In genomic region chr16:28087140-28087660, GRCh38 we compare ENCODE assay signal across 17 cellular contexts. TPM values are rescaled to one million over a fixed set of nuclear protein-coding genes. Genes with fewer than 3 reads are reported as not detected.
DNase-seq lines count a peak whose midpoint lies in the region; ATAC-seq and TF ChIP-seq lines count a peak whose summit lies in the region.
"Had no signal": no experiment of that assay in that cellular context is flagged by ENCODE, and none has a peak within 500 bp of the region (broad histone marks: within the 10 kb centered on the region; RNA-seq: fewer than 3 reads in every experiment).

No MANE protein-coding gene starts in this region.

- TF ChIP-seq POLR2A in gastroesophageal sphincter (IDR thresholded peaks at IDR 0.05), result no peak

- H3K4me1 Mint-ChIP-seq in activated naive CD8-positive, alpha-beta T cell treated with anti-CD3 and anti-CD28 coated beads, Interleukin-2, amount 10 ng/mL, durations not matched to agents 7 days and 5 days, result peaks cover 2% of the 10 kb centered on the region
- peaks cover 3% of the 10 kb centered on the region for H3K4me1 Mint-ChIP-seq in activated naive CD8-positive, alpha-beta T cell treated with anti-CD3 and anti-CD28 coated beads, Interleukin-2, amount 50 U/mL, for 24 hours
- peaks cover 4% of the 10 kb centered on the region for H3K4me1 Mint-ChIP-seq in CD4-positive, alpha-beta T cell (ENCODE audit: low read depth)

- no peak overlapping the region for H2AFZ ChIP-seq in osteoblast (ENCODE audit: low read length)
- H2AFZ ChIP-seq: GM23248 had no signal

- no peaks in the 10 kb centered on the region for H3K9me3 Mint-ChIP-seq in activated naive CD8-positive, alpha-beta T cell treated with anti-CD3 and anti-CD28 coated beads, Interleukin-2, amount 10 ng/mL, durations not matched to agents 7 days and 5 days
- no peaks in the 10 kb centered on the region for H3K9me3 Mint-ChIP-seq in activated naive CD8-positive, alpha-beta T cell treated with anti-CD3 and anti-CD28 coated beads, Interleukin-2, amount 50 U/mL, for 24 hours
- H3K9me3 Mint-ChIP-seq in CD4-positive, alpha-beta T cell, result no peaks in the 10 kb centered on the region
- H3K9me3 Mint-ChIP-seq: CD4-positive, CD25-positive, alpha-beta regulatory T cell had no signal

- H3K4me2 ChIP-seq in osteoblast (ENCODE audit: insufficient read depth, low read length), result no peak overlapping the region
- H3K4me2 ChIP-seq: BLaER1 treated with 17β-estradiol and CSF1 and Interleukin-3, amounts not matched to agents 10 nM and 100 nM had no signal

- H3K27ac Mint-ChIP-seq in activated naive CD8-positive, alpha-beta T cell treated with anti-CD3 and anti-CD28 coated beads, Interleukin-2, amount 10 ng/mL, durations not matched to agents 7 days and 5 days, result no peak overlapping the region
- no peak overlapping the region for H3K27ac Mint-ChIP-seq in activated naive CD8-positive, alpha-beta T cell treated with anti-CD3 and anti-CD28 coated beads, Interleukin-2, amount 50 U/mL, for 24 hours
- no peak overlapping the region for H3K27ac Mint-ChIP-seq in CD4-positive, alpha-beta T cell
- H3K27ac Mint-ChIP-seq: CD4-positive, CD25-positive, alpha-beta regulatory T cell had no signal

- no peaks in the 10 kb centered on the region for H3K9me3 ChIP-seq in HEK293 (ENCODE audit: control insufficient read depth, insufficient read depth, low read depth, low read length)
- H3K9me3 ChIP-seq in osteoblast (ENCODE audit: low read depth, low read length), result no peaks in the 10 kb centered on the region
- H3K9me3 ChIP-seq in CD4-positive, alpha-beta T cell (ENCODE audit: control insufficient read depth, low read length), result no peaks in the 10 kb centered on the region
- H3K9me3 ChIP-seq in gastroesophageal sphincter, result no peaks in the 10 kb centered on the region
- H3K9me3 ChIP-seq: BLaER1 treated with 17β-estradiol and CSF1 and Interleukin-3, amounts not matched to agents 10 nM and 100 nM had no signal

- intact Hi-C loops in CD4-positive, alpha-beta T cell (cut with DNase I, micrococcal nuclease), result no loop called here

- TF ChIP-seq CTCF in HEK293 (tag by site-specific recombination; IDR thresholded peaks at IDR 0.05) (no peak), osteoblast (IDR thresholded peaks at IDR 0.05; ENCODE audit: extremely low read depth, low read depth, low read length) (no peak), gastroesophageal sphincter (IDR thresholded peaks at IDR 0.05) (no peak)
- TF ChIP-seq CTCF in CD4-positive, alpha-beta T cell (IDR thresholded peaks at IDR 0.05), result no peak

- H3K27me3 ChIP-seq in osteoblast (ENCODE audit: insufficient read depth, low read length), result no peaks in the 10 kb centered on the region
- no peaks in the 10 kb centered on the region for H3K27me3 ChIP-seq in CD4-positive, alpha-beta T cell (ENCODE audit: control insufficient read depth, insufficient read depth, low read length)
- H3K27me3 ChIP-seq in gastroesophageal sphincter, result no peaks in the 10 kb centered on the region
- H3K27me3 ChIP-seq: BLaER1 treated with 17β-estradiol and CSF1 and Interleukin-3, amounts not matched to agents 10 nM and 100 nM had no signal

- WGBS in gastroesophageal sphincter (ENCODE audit: low coverage in 1 of 2), 2 donors, result 0% methylated on average over 1 of the region's 8 CpGs; no CpG with 5 or more reads in 1 of the 2 donors

- peak; percentile 22 for ATAC-seq in activated naive CD8-positive, alpha-beta T cell treated with anti-CD3 and anti-CD28 coated beads, Interleukin-2, amount 10 ng/mL, durations not matched to agents 7 days and 5 days (ENCODE audit: low read depth)
- ATAC-seq in activated naive CD8-positive, alpha-beta T cell treated with anti-CD3 and anti-CD28 coated beads, Interleukin-2, amount 50 U/mL, for 24 hours, result no peak
- ATAC-seq in left lobe of liver (peak; percentile 63), gastroesophageal sphincter (no peak)
- no peak for ATAC-seq in CD4-positive, alpha-beta T cell (ENCODE audit: poor library complexity)

- peaks cover 19% of the 10 kb centered on the region for H4K20me1 ChIP-seq in osteoblast (ENCODE audit: insufficient read depth, low read length)

- no peak for TF ChIP-seq EP300 in gastroesophageal sphincter (IDR thresholded peaks at IDR 0.05)

- H3K4me1 ChIP-seq in HEK293 (ENCODE audit: control insufficient read depth, insufficient read depth, low read length), result no peaks in the 10 kb centered on the region
- peaks cover 6% of the 10 kb centered on the region for H3K4me1 ChIP-seq in osteoblast (ENCODE audit: insufficient read depth, low read length)
- no peaks in the 10 kb centered on the region for H3K4me1 ChIP-seq in gastroesophageal sphincter

- CTCF ChIA-PET in HEK293 (lab: Yijun Ruan, JAX), result interaction anchor here (1.5 kb wide), 1 partner anchor 16 kb away, joined by 5 read pairs; no protein-coding TSS in a partner anchor
- CTCF ChIA-PET in CD4-positive, alpha-beta T cell (lab: Charles Lee), result no interaction called here

- H3K27ac ChIP-seq in HEK293 (ENCODE audit: extremely low read depth, low read depth, low read length) (no peak overlapping the region), osteoblast (ENCODE audit: low read depth, low read length) (no peak overlapping the region), gastroesophageal sphincter (no peak overlapping the region)
- H3K27ac ChIP-seq in CD4-positive, alpha-beta T cell (ENCODE audit: low read depth, low read length), result no peak overlapping the region
- H3K27ac ChIP-seq: BLaER1 treated with 17β-estradiol and CSF1 and Interleukin-3, amounts not matched to agents 10 nM and 100 nM; GM23248 had no signal

- no peaks in the 10 kb centered on the region for H3K27me3 Mint-ChIP-seq in activated naive CD8-positive, alpha-beta T cell treated with anti-CD3 and anti-CD28 coated beads, Interleukin-2, amount 10 ng/mL, durations not matched to agents 7 days and 5 days
- no peaks in the 10 kb centered on the region for H3K27me3 Mint-ChIP-seq in activated naive CD8-positive, alpha-beta T cell treated with anti-CD3 and anti-CD28 coated beads, Interleukin-2, amount 50 U/mL, for 24 hours
- H3K27me3 Mint-ChIP-seq in CD4-positive, alpha-beta T cell, result no peaks in the 10 kb centered on the region
- H3K27me3 Mint-ChIP-seq: CD4-positive, CD25-positive, alpha-beta regulatory T cell had no signal

- H3K36me3 ChIP-seq in HEK293 (ENCODE audit: control insufficient read depth in 2 of 2, insufficient read depth in 1 of 2, low read length in 2 of 2) (no peaks in the 10 kb centered on the region; a peak in 1 of 3 replicates), osteoblast (ENCODE audit: insufficient read depth, low read length) (no peaks in the 10 kb centered on the region), gastroesophageal sphincter (no peaks in the 10 kb centered on the region)

- peaks cover 4% of the 10 kb centered on the region for H3K36me3 Mint-ChIP-seq in activated naive CD8-positive, alpha-beta T cell treated with anti-CD3 and anti-CD28 coated beads, Interleukin-2, amount 10 ng/mL, durations not matched to agents 7 days and 5 days
- no peaks in the 10 kb centered on the region for H3K36me3 Mint-ChIP-seq in activated naive CD8-positive, alpha-beta T cell treated with anti-CD3 and anti-CD28 coated beads, Interleukin-2, amount 50 U/mL, for 24 hours (ENCODE audit: low read depth)
- H3K36me3 Mint-ChIP-seq in CD4-positive, alpha-beta T cell (ENCODE audit: low read depth), result no peaks in the 10 kb centered on the region
- H3K36me3 Mint-ChIP-seq: CD4-positive, CD25-positive, alpha-beta regulatory T cell had no signal

- no peak for DNase-seq in activated naive CD8-positive, alpha-beta T cell treated with anti-CD3 and anti-CD28 coated beads, Interleukin-2, amount 10 ng/mL, durations not matched to agents 7 days and 5 days
- DNase-seq in activated naive CD8-positive, alpha-beta T cell treated with anti-CD3 and anti-CD28 coated beads, Interleukin-2, amount 50 U/mL, for 24 hours, result no peak
- no peak for DNase-seq in left lobe of liver (ENCODE audit: low spot score)
- DNase-seq in osteoblast (ENCODE audit: insufficient read length, low spot score, missing footprints), result peak; percentile 47
- DNase-seq in CD4-positive, alpha-beta T cell, result no peak
- DNase-seq: 8988T; ACHN; Calu3; CD4-positive, CD25-positive, alpha-beta regulatory T cell; DMS 273 treated with DMSO at 0.1 percent for 48 hours; GM23248 had no signal

- POLR2A ChIA-PET in activated naive CD8-positive, alpha-beta T cell treated with anti-CD3 and anti-CD28 coated beads, Interleukin-2, amount 10 ng/mL, durations not matched to agents 7 days and 5 days (lab: Charles Lee), result no interaction called here
- POLR2A ChIA-PET in HEK293 (lab: Yijun Ruan, JAX), result no interaction called here
- POLR2A ChIA-PET in CD4-positive, alpha-beta T cell (lab: Charles Lee), result no interaction called here

- no peak overlapping the region for H3K4me3 ChIP-seq in HEK293 (ENCODE audit: low read depth, low read length)
- no peak overlapping the region for H3K4me3 ChIP-seq in osteoblast (ENCODE audit: insufficient read depth, low read length)
- no peak overlapping the region for H3K4me3 ChIP-seq in gastroesophageal sphincter
- H3K4me3 ChIP-seq: BLaER1 treated with 17β-estradiol and CSF1 and Interleukin-3, amounts not matched to agents 10 nM and 100 nM; GM23248 had no signal

- H3K79me2 ChIP-seq in osteoblast (ENCODE audit: insufficient read depth, low read length), result no peaks in the 10 kb centered on the region

- no peak overlapping the region for H3K4me3 Mint-ChIP-seq in activated naive CD8-positive, alpha-beta T cell treated with anti-CD3 and anti-CD28 coated beads, Interleukin-2, amount 10 ng/mL, durations not matched to agents 7 days and 5 days
- H3K4me3 Mint-ChIP-seq in activated naive CD8-positive, alpha-beta T cell treated with anti-CD3 and anti-CD28 coated beads, Interleukin-2, amount 50 U/mL, for 24 hours, result no peak overlapping the region
- no peak overlapping the region for H3K4me3 Mint-ChIP-seq in CD4-positive, alpha-beta T cell
- H3K4me3 Mint-ChIP-seq: CD4-positive, CD25-positive, alpha-beta regulatory T cell had no signal

TF ChIP-seq in HEK293, 187 proteins besides CTCF, POLR2A, EP300 and RAD21 (continues in another document):
- TF ChIP-seq ZNF341 (tag by site-specific recombination; IDR thresholded peaks at IDR 0.05; ENCODE audit: low read depth), result peak; percentile 31; the same call in 1 of the 2 replicates

RNA-seq across cellular contexts. Expression of gene GSG1L, which starts 23.7 kb away (rescaled TPM):
- total RNA-seq in activated naive CD8-positive, alpha-beta T cell treated with anti-CD3 and anti-CD28 coated beads, Interleukin-2, amount 10 ng/mL, durations not matched to agents 7 days and 5 days, result not detected
- total RNA-seq in left lobe of liver (not detected), osteoblast (not detected in 2 replicates), gastroesophageal sphincter (1 to 10 TPM in 1 of 4 donors, not detected in 3; 1.0 TPM)
- total RNA-seq in CD4-positive, alpha-beta T cell, result not detected
- total RNA-seq: Calu3; CD4-positive, CD25-positive, alpha-beta regulatory T cell; Daoy; GM23248; H7; HT-29 had no signal

Comparison
In these comparisons a context has a peak if more than half of its experiments do, and no peak if none do; other contexts are left out.
1. ATAC-seq: peak in activated naive CD8-positive, alpha-beta T cell treated with anti-CD3 and anti-CD28 coated beads, Interleukin-2, amount 10 ng/mL, durations not matched to agents 7 days and 5 days (single experiment) and left lobe of liver (single experiment); none in activated naive CD8-positive, alpha-beta T cell treated with anti-CD3 and anti-CD28 coated beads, Interleukin-2, amount 50 U/mL, for 24 hours (single experiment), CD4-positive, alpha-beta T cell (single experiment) and gastroesophageal sphincter (single experiment).